ENCODE assay signal across 1 cellular context in genomic region chr17:30477083-30477757, GRCh38.
A peak's percentile ranks its signal among the peaks of the same experiment; 100 is the strongest.
TF ChIP-seq lines count a peak whose summit lies in the region.

Gene GOSR1 (plus strand): TSS chr17:30477408. CDS start chr17:30477434, 26 bp downstream.

TF ChIP-seq in HepG2, 621 proteins besides CTCF, POLR2A, EP300 and RAD21 (continued from another document):
- TF ChIP-seq ZNF703 (CRISPR knock-in tag; IDR thresholded peaks at IDR 0.05; ENCODE audit: borderline replicate concordance) (no peak), SMAD1 (CRISPR knock-in tag; IDR thresholded peaks at IDR 0.05; ENCODE audit: borderline replicate concordance, low read depth) (peak; percentile 85; the same call in 1 of the 2 replicates), ATF7 (IDR thresholded peaks at IDR 0.05) (no peak), ATF7 (CRISPR knock-in tag; IDR thresholded peaks at IDR 0.05) (no peak), GLI4 (CRISPR knock-in tag; IDR thresholded peaks at IDR 0.05; ENCODE audit: borderline replicate concordance) (peak; percentile 84; the same call in 1 of the 2 replicates), ZNF230 (CRISPR knock-in tag; IDR thresholded peaks at IDR 0.05) (peak; percentile 71; the same call in 1 of the 2 replicates), SRSF4 (IDR thresholded peaks at IDR 0.05; ENCODE audit: low read depth, low read length, poor library complexity, severe bottlenecking) (no peak), MEIS2 (CRISPR knock-in tag; IDR thresholded peaks at IDR 0.05) (peak; percentile 92; the same call in 1 of the 2 replicates), MXD1 (CRISPR knock-in tag; IDR thresholded peaks at IDR 0.05) (peak; percentile 52; the same call in 1 of the 2 replicates), ZNF263 (CRISPR knock-in tag; IDR thresholded peaks at IDR 0.05) (peak; percentile 29; the same call in 1 of the 2 replicates), ZNF777 (CRISPR knock-in tag; IDR thresholded peaks at IDR 0.05) (peak; percentile 68; the same call in 1 of the 2 replicates), ZNF567 (CRISPR knock-in tag; IDR thresholded peaks at IDR 0.05; ENCODE audit: borderline replicate concordance) (peak; percentile 92; the same call in 1 of the 2 replicates), ATRX (CRISPR knock-in tag; IDR thresholded peaks at IDR 0.05; ENCODE audit: borderline replicate concordance) (0 out of 2 replicates have a peak, but pooled peaks have one; percentile 55), ZNF616 (CRISPR knock-in tag; IDR thresholded peaks at IDR 0.05; ENCODE audit: low read depth) (peak; percentile 87; the same call in 1 of the 2 replicates), RBFOX2 (IDR thresholded peaks at IDR 0.05; ENCODE audit: low read depth, low read length) (peak; percentile 80), ZNF644 (CRISPR knock-in tag; IDR thresholded peaks at IDR 0.05; ENCODE audit: low read depth) (peak; percentile 92), ZNF646 (CRISPR knock-in tag; IDR thresholded peaks at IDR 0.05) (no peak), ZNF44 (CRISPR knock-in tag; IDR thresholded peaks at IDR 0.05) (peak; percentile 91; the same call in 1 of the 2 replicates)
- TF ChIP-seq, protein P1, sequence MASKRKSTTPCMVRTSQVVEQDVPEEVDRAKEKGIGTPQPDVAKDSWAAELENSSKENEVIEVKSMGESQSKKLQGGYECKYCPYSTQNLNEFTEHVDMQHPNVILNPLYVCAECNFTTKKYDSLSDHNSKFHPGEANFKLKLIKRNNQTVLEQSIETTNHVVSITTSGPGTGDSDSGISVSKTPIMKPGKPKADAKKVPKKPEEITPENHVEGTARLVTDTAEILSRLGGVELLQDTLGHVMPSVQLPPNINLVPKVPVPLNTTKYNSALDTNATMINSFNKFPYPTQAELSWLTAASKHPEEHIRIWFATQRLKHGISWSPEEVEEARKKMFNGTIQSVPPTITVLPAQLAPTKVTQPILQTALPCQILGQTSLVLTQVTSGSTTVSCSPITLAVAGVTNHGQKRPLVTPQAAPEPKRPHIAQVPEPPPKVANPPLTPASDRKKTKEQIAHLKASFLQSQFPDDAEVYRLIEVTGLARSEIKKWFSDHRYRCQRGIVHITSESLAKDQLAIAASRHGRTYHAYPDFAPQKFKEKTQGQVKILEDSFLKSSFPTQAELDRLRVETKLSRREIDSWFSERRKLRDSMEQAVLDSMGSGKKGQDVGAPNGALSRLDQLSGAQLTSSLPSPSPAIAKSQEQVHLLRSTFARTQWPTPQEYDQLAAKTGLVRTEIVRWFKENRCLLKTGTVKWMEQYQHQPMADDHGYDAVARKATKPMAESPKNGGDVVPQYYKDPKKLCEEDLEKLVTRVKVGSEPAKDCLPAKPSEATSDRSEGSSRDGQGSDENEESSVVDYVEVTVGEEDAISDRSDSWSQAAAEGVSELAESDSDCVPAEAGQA (IDR thresholded peaks at IDR 0.05; ENCODE audit: low read depth) = peak; percentile 80
- TF ChIP-seq, protein P1 (CRISPR knock-in tag; IDR thresholded peaks at IDR 0.05; ENCODE audit: borderline replicate concordance) = no peak
- TF ChIP-seq, protein P2, sequence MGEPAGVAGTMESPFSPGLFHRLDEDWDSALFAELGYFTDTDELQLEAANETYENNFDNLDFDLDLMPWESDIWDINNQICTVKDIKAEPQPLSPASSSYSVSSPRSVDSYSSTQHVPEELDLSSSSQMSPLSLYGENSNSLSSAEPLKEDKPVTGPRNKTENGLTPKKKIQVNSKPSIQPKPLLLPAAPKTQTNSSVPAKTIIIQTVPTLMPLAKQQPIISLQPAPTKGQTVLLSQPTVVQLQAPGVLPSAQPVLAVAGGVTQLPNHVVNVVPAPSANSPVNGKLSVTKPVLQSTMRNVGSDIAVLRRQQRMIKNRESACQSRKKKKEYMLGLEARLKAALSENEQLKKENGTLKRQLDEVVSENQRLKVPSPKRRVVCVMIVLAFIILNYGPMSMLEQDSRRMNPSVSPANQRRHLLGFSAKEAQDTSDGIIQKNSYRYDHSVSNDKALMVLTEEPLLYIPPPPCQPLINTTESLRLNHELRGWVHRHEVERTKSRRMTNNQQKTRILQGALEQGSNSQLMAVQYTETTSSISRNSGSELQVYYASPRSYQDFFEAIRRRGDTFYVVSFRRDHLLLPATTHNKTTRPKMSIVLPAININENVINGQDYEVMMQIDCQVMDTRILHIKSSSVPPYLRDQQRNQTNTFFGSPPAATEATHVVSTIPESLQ (CRISPR knock-in tag; conservative IDR thresholded peaks at IDR 0.05) = 0 out of 2 replicates have a peak, but pooled peaks have one; percentile 33
- TF ChIP-seq, protein P3, sequence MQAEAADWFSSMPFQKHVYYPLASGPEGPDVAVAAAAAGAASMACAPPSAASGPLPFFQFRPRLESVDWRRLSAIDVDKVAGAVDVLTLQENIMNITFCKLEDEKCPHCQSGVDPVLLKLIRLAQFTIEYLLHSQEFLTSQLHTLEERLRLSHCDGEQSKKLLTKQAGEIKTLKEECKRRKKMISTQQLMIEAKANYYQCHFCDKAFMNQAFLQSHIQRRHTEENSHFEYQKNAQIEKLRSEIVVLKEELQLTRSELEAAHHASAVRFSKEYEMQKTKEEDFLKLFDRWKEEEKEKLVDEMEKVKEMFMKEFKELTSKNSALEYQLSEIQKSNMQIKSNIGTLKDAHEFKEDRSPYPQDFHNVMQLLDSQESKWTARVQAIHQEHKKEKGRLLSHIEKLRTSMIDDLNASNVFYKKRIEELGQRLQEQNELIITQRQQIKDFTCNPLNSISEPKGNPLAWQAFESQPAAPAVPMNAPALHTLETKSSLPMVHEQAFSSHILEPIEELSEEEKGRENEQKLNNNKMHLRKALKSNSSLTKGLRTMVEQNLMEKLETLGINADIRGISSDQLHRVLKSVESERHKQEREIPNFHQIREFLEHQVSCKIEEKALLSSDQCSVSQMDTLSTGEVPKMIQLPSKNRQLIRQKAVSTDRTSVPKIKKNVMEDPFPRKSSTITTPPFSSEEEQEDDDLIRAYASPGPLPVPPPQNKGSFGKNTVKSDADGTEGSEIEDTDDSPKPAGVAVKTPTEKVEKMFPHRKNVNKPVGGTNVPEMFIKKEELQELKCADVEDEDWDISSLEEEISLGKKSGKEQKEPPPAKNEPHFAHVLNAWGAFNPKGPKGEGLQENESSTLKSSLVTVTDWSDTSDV (CRISPR knock-in tag; IDR thresholded peaks at IDR 0.05) = peak; percentile 82; the same call in 1 of the 2 replicates
- TF ChIP-seq, protein P4, sequence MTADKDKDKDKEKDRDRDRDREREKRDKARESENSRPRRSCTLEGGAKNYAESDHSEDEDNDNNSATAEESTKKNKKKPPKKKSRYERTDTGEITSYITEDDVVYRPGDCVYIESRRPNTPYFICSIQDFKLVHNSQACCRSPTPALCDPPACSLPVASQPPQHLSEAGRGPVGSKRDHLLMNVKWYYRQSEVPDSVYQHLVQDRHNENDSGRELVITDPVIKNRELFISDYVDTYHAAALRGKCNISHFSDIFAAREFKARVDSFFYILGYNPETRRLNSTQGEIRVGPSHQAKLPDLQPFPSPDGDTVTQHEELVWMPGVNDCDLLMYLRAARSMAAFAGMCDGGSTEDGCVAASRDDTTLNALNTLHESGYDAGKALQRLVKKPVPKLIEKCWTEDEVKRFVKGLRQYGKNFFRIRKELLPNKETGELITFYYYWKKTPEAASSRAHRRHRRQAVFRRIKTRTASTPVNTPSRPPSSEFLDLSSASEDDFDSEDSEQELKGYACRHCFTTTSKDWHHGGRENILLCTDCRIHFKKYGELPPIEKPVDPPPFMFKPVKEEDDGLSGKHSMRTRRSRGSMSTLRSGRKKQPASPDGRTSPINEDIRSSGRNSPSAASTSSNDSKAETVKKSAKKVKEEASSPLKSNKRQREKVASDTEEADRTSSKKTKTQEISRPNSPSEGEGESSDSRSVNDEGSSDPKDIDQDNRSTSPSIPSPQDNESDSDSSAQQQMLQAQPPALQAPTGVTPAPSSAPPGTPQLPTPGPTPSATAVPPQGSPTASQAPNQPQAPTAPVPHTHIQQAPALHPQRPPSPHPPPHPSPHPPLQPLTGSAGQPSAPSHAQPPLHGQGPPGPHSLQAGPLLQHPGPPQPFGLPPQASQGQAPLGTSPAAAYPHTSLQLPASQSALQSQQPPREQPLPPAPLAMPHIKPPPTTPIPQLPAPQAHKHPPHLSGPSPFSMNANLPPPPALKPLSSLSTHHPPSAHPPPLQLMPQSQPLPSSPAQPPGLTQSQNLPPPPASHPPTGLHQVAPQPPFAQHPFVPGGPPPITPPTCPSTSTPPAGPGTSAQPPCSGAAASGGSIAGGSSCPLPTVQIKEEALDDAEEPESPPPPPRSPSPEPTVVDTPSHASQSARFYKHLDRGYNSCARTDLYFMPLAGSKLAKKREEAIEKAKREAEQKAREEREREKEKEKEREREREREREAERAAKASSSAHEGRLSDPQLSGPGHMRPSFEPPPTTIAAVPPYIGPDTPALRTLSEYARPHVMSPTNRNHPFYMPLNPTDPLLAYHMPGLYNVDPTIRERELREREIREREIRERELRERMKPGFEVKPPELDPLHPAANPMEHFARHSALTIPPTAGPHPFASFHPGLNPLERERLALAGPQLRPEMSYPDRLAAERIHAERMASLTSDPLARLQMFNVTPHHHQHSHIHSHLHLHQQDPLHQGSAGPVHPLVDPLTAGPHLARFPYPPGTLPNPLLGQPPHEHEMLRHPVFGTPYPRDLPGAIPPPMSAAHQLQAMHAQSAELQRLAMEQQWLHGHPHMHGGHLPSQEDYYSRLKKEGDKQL (CRISPR knock-in tag; IDR thresholded peaks at IDR 0.05; ENCODE audit: low read depth) = peak; percentile 64; the same call in 1 of the 2 replicates
TF ChIP-seq in HepG2: peak in this region for 367.
